10 cellular contexts compared by ENCODE assay signal in the genomic region with DNA sequence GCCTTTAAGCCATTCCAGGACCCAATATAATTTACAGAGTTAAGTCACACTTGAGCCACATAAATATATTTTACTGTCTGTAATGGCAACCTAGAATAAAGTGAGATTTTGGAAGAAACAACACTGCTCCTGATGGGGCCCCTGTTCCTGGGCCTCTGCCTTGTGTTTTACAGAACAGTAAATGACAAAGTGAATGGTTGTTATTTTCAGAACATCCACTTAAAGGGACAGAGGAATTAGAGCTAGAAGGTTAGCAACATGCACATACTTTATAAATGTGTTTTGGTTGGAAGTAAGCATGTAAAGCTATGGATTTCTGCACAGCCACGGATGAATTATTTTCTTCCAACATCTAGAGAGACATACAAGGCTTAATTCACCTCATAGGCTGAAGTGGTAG. TPM values are rescaled to one million over a fixed set of nuclear protein-coding genes. Genes with fewer than 3 reads are reported as not detected.
A peak's percentile ranks its signal among the peaks of the same experiment; 100 is the strongest.
DNase-seq lines count a peak whose midpoint lies in the region; ATAC-seq and TF ChIP-seq lines count a peak whose summit lies in the region.
"Had no signal": no experiment of that assay in that cellular context is flagged by ENCODE, and none has a peak within 500 bp of the region (broad histone marks: within the 10 kb centered on the region; RNA-seq: fewer than 3 reads in every experiment).

No MANE protein-coding gene starts in this region.

- H4K20me1 ChIP-seq in OCI-LY1 (ENCODE audit: insufficient read depth, low read length) = no peaks in the 10 kb centered on the region

- peak overlapping the region; percentile 86 for H3K27ac ChIP-seq in CD4-positive, alpha-beta memory T cell (ENCODE audit: low read depth, low read length)
- peak overlapping the region; percentile 81 for H3K27ac ChIP-seq in OCI-LY1 (ENCODE audit: low read depth, low read length, poor library complexity, severe bottlenecking)

- no peaks in the 10 kb centered on the region for H3K27me3 Mint-ChIP-seq in CD4-positive, alpha-beta memory T cell
- H3K27me3 Mint-ChIP-seq in dendritic cell treated with granulocyte-macrophage colony-stimulating factor and Interleukin-4, amounts not matched to agents 40 ng/mL and 50 ng/mL, for 4 days = no peaks in the 10 kb centered on the region
- peaks cover 90% of the 10 kb centered on the region for H3K27me3 Mint-ChIP-seq in neural crest cell (ENCODE audit: low read depth)

- H3K9me3 ChIP-seq in CD4-positive, alpha-beta memory T cell (ENCODE audit: control insufficient read depth in 1 of 2, low read length in 2 of 2) = no peaks in the 10 kb centered on the region
- no peaks in the 10 kb centered on the region for H3K9me3 ChIP-seq in OCI-LY1 (ENCODE audit: low read length)

- POLR2A ChIA-PET in CD4-positive, alpha-beta memory T cell (lab: Charles Lee; ENCODE audit: partially characterized antibody) = interaction anchor here (0.6 to 9.5 kb wide), 16 partner anchors 13 to 734 kb away, joined by 3 to 194 read pairs (median 4); no protein-coding TSS in a partner anchor

- no peaks in the 10 kb centered on the region for H3K9me2 ChIP-seq in OCI-LY1 (ENCODE audit: low read depth, low read length)

- no peaks in the 10 kb centered on the region for H3F3A ChIP-seq in OCI-LY1 (ENCODE audit: insufficient read depth, low read length)

- H3K9ac ChIP-seq in OCI-LY1 (ENCODE audit: low read length) = peak overlapping the region; percentile 82

- peaks cover 6% of the 10 kb centered on the region for H3K36me3 ChIP-seq in CD4-positive, alpha-beta memory T cell (ENCODE audit: insufficient read depth, low read length)
- H3K36me3 ChIP-seq in OCI-LY1 (ENCODE audit: insufficient read depth, low read length) = peaks cover 29% of the 10 kb centered on the region

- TF ChIP-seq CTCF in OCI-LY1 (IDR thresholded peaks at IDR 0.05; ENCODE audit: low read length) = no peak
- no peak for TF ChIP-seq CTCF in neural crest cell (conservative IDR thresholded peaks at IDR 0.05)

- H3K9me3 Mint-ChIP-seq in CD4-positive, alpha-beta memory T cell = peaks cover 0 to 9% (median 1%) of the 10 kb centered on the region in 8 donors
- H3K9me3 Mint-ChIP-seq in dendritic cell treated with granulocyte-macrophage colony-stimulating factor and Interleukin-4, amounts not matched to agents 40 ng/mL and 50 ng/mL, for 4 days = no peaks in the 10 kb centered on the region
- no peaks in the 10 kb centered on the region for H3K9me3 Mint-ChIP-seq in neural crest cell

- H3K4me1 ChIP-seq in CD4-positive, alpha-beta memory T cell (ENCODE audit: insufficient read depth, low read length) = peaks cover 46% of the 10 kb centered on the region
- peaks cover 78% of the 10 kb centered on the region for H3K4me1 ChIP-seq in OCI-LY1 (ENCODE audit: insufficient read depth, low read length, severe bottlenecking)

- ATAC-seq in HG02588 (IDR thresholded peaks at IDR 0.05; ENCODE audit: unreplicated experiment) (no peak), HG03354 (IDR thresholded peaks at IDR 0.05; ENCODE audit: poor library complexity, severe bottlenecking, unreplicated experiment) (no peak), HG02642 (IDR thresholded peaks at IDR 0.05; ENCODE audit: poor library complexity, unreplicated experiment) (no peak)

- CTCF ChIA-PET in CD4-positive, alpha-beta memory T cell (lab: Charles Lee; ENCODE audit: partially characterized antibody) = interaction anchor here (0.7 to 8.0 kb wide), 15 partner anchors 10 to 735 kb away, joined by 3 to 58 read pairs (median 4); no protein-coding TSS in a partner anchor

- in situ Hi-C loops in KBM-7 (cut with MboI; ENCODE audit: low pct_unique_long_range_greater_than_20kb, low sequenced_read_pairs) = no loop called here

- H3K4me3 Mint-ChIP-seq in CD4-positive, alpha-beta memory T cell = peak overlapping the region; percentile 92 to 100 (median 99)
- H3K4me3 Mint-ChIP-seq in dendritic cell treated with granulocyte-macrophage colony-stimulating factor and Interleukin-4, amounts not matched to agents 40 ng/mL and 50 ng/mL, for 4 days = peak overlapping the region; percentile 98
- peak overlapping the region; percentile 12 for H3K4me3 Mint-ChIP-seq in neural crest cell

- H3K79me2 ChIP-seq in OCI-LY1 (ENCODE audit: insufficient read depth, low read length) = peaks cover 68% of the 10 kb centered on the region

- no peak for DNase-seq in CD4-positive, alpha-beta memory T cell
- no peak for DNase-seq in neural crest cell (ENCODE audit: low read depth, low spot score)
- DNase-seq in KBM-7 = no peak
- DNase-seq: NCI-H524 treated with DMSO at 0.1 percent for 48 hours had no signal

- no peaks in the 10 kb centered on the region for H3K27me3 ChIP-seq in CD4-positive, alpha-beta memory T cell (ENCODE audit: insufficient read depth, low read length)
- no peaks in the 10 kb centered on the region for H3K27me3 ChIP-seq in OCI-LY1 (ENCODE audit: insufficient read depth, low read length)

- H3K36me3 Mint-ChIP-seq in CD4-positive, alpha-beta memory T cell = peaks cover 60 to 77% of the 10 kb centered on the region in 2 donors
- H3K36me3 Mint-ChIP-seq in dendritic cell treated with granulocyte-macrophage colony-stimulating factor and Interleukin-4, amounts not matched to agents 40 ng/mL and 50 ng/mL, for 4 days (ENCODE audit: low read depth) = peaks cover 76% of the 10 kb centered on the region
- H3K36me3 Mint-ChIP-seq in neural crest cell (ENCODE audit: low read depth) = no peaks in the 10 kb centered on the region

- H3K4me3 ChIP-seq in CD4-positive, alpha-beta memory T cell (ENCODE audit: low read length in 2 of 2) = peak overlapping the region; percentile 92 to 95
- peak overlapping the region; percentile 86 for H3K4me3 ChIP-seq in OCI-LY1 (ENCODE audit: low read depth, low read length, poor library complexity, severe bottlenecking)
- H3K4me3 ChIP-seq: lung had no signal

- peaks cover 33 to 69% (median 45%) of the 10 kb centered on the region in 4 donors for H3K4me1 Mint-ChIP-seq in CD4-positive, alpha-beta memory T cell
- peaks cover 52% of the 10 kb centered on the region for H3K4me1 Mint-ChIP-seq in dendritic cell treated with granulocyte-macrophage colony-stimulating factor and Interleukin-4, amounts not matched to agents 40 ng/mL and 50 ng/mL, for 4 days (ENCODE audit: low read depth)
- peaks cover 23% of the 10 kb centered on the region for H3K4me1 Mint-ChIP-seq in neural crest cell

- H2AFZ ChIP-seq in OCI-LY1 (ENCODE audit: low read length) = no peak overlapping the region

- H3K27ac Mint-ChIP-seq in CD4-positive, alpha-beta memory T cell = peak overlapping the region; percentile 95 to 98 (median 98)
- H3K27ac Mint-ChIP-seq in dendritic cell treated with granulocyte-macrophage colony-stimulating factor and Interleukin-4, amounts not matched to agents 40 ng/mL and 50 ng/mL, for 4 days = peak overlapping the region; percentile 93
- no peak overlapping the region for H3K27ac Mint-ChIP-seq in neural crest cell (ENCODE audit: unreplicated experiment)

- intact Hi-C loops in CD4-positive, alpha-beta memory T cell (cut with micrococcal nuclease) = loop anchor here (2.0 to 5.0 kb wide), 2 partner anchors 76 to 299 kb away; no protein-coding TSS in a partner anchor
- intact Hi-C loops in dendritic cell treated with granulocyte-macrophage colony-stimulating factor and Interleukin-4, amounts not matched to agents 40 ng/mL and 50 ng/mL, for 4 days (cut with micrococcal nuclease) = loop anchor here (5.0 kb wide), 1 partner anchor 326 kb away; no protein-coding TSS in a partner anchor

- peak overlapping the region; percentile 97 for H3K4me2 ChIP-seq in OCI-LY1 (ENCODE audit: low read length)

RNA-seq across cellular contexts. Expression of a gene that starts 3.6 kb away (rescaled TPM):
- 10 to 100 TPM; 59.3 to 64.9 TPM for total RNA-seq in CD4-positive, alpha-beta memory T cell
- 100 to 1,000 TPM in 1 of 2 donors, 10 to 100 TPM in 1; 62.7 to 106 TPM for polyA plus RNA-seq in CD4-positive, alpha-beta memory T cell
- not detected in 2 replicates for total RNA-seq in neural crest cell

Comparison
In these comparisons a context has a peak if more than half of its experiments do, and no peak if none do; other contexts are left out.
1. H3K4me3 Mint-ChIP-seq: peak in every context shown above with its lines; median percentile 99 in CD4-positive, alpha-beta memory T cell; 98 in dendritic cell treated with granulocyte-macrophage colony-stimulating factor and Interleukin-4, amounts not matched to agents 40 ng/mL and 50 ng/mL, for 4 days; 12 in neural crest cell.
2. RNA of a gene that starts 3.6 kb away (total RNA-seq): 59.3 to 64.9 TPM in CD4-positive, alpha-beta memory T cell; not detected in neural crest cell; every median in the first group is over 10 times any median in the second.